ENCODE assay signal across 9 cellular contexts in the genomic region with DNA sequence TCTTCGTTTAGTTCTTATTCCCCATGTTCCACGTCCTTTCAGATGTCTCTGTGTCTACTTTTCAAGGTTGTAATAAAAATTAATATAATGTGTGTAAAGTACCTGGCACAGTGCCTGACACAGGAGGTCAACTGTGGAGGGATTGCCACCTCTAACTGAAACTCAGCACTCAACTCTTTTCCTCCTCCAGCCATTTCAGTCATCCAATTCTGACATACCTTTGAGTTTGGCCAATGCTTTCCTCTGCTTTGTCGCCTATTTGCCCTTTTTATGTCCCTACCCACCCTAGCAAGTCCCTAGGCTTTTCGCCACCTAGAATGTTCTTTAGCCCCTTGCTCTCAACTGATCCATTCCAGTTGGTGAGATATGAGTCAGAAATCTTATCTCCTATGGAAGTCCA. TPM values are rescaled to one million over a fixed set of nuclear protein-coding genes. Genes with fewer than 3 reads are reported as not detected.
DNase-seq lines count a peak whose midpoint lies in the region; ATAC-seq and TF ChIP-seq lines count a peak whose summit lies in the region.
"Had no signal": no experiment of that assay in that cellular context is flagged by ENCODE, and none has a peak within 500 bp of the region (broad histone marks: within the 10 kb centered on the region; RNA-seq: fewer than 3 reads in every experiment).

No MANE protein-coding gene starts in this region.

- peak overlapping the region; percentile 95 for H3K4me3 Mint-ChIP-seq in CD4-positive, alpha-beta T cell
- H3K4me3 Mint-ChIP-seq in nephron progenitor cell, result peak overlapping the region; percentile 96

- POLR2A ChIA-PET in CD4-positive, alpha-beta T cell (lab: Charles Lee), result interaction anchor here (1.2 to 4.9 kb wide), 4 partner anchors 11 to 35 kb away, joined by 3 to 112 read pairs (median 14); a partner anchor contains a TSS

- H3K4me1 Mint-ChIP-seq in CD4-positive, alpha-beta T cell (ENCODE audit: low read depth), result peaks cover 69% of the 10 kb centered on the region
- H3K4me1 Mint-ChIP-seq in nephron progenitor cell, result peaks cover 64% of the 10 kb centered on the region

- H3K36me3 ChIP-seq in MG63, result peaks cover 53% of the 10 kb centered on the region

- DNase-seq in CD4-positive, alpha-beta T cell, result no peak
- no peak for DNase-seq in MG63
- DNase-seq in dermis blood vessel endothelial cell, result peak; percentile 29
- no peak for DNase-seq in nephron progenitor cell
- DNase-seq in islet precursor cell, result no peak
- DNase-seq in SHP77 treated with DMSO at 0.1 percent for 48 hours (lab: John Stamatoyannopoulos, UW), result no peak
- no peak for DNase-seq in NCI-H2081 (lab: John Stamatoyannopoulos, UW)

- peak overlapping the region; percentile 64 for H3K4me3 ChIP-seq in MG63

- peaks cover 65% of the 10 kb centered on the region for H3K36me3 Mint-ChIP-seq in CD4-positive, alpha-beta T cell (ENCODE audit: low read depth)
- peaks cover 38% of the 10 kb centered on the region for H3K36me3 Mint-ChIP-seq in nephron progenitor cell (ENCODE audit: low read depth)

- no peak for ATAC-seq in CD4-positive, alpha-beta T cell (ENCODE audit: poor library complexity)
- no peak for ATAC-seq in GM19467 (IDR thresholded peaks at IDR 0.05; ENCODE audit: unreplicated experiment)

- intact Hi-C loops in CD4-positive, alpha-beta T cell (cut with DNase I, micrococcal nuclease), result loop anchor here in 1 of 2 experiments (2.0 kb wide), 1 partner anchor 35 kb away; a partner anchor contains a TSS

- CTCF ChIA-PET in CD4-positive, alpha-beta T cell (lab: Charles Lee), result interaction anchor here (0.6 to 1.5 kb wide), 3 partner anchors 25 to 83 kb away, joined by 4 to 7 read pairs (median 5); no protein-coding TSS in a partner anchor

- H3K27ac Mint-ChIP-seq in CD4-positive, alpha-beta T cell, result peak overlapping the region; percentile 87
- H3K27ac Mint-ChIP-seq in nephron progenitor cell, result peak overlapping the region; percentile 83

- H3K27ac ChIP-seq in CD4-positive, alpha-beta T cell (ENCODE audit: low read depth, low read length), result no peak overlapping the region

- no peaks in the 10 kb centered on the region for H3K27me3 ChIP-seq in CD4-positive, alpha-beta T cell (ENCODE audit: control insufficient read depth, insufficient read depth, low read length)
- no peaks in the 10 kb centered on the region for H3K27me3 ChIP-seq in MG63

- no peak for TF ChIP-seq CTCF in CD4-positive, alpha-beta T cell (IDR thresholded peaks at IDR 0.05)
- TF ChIP-seq CTCF in nephron progenitor cell (IDR thresholded peaks at IDR 0.05), result no peak

- H3K9me3 Mint-ChIP-seq in CD4-positive, alpha-beta T cell, result no peaks in the 10 kb centered on the region
- no peaks in the 10 kb centered on the region for H3K9me3 Mint-ChIP-seq in nephron progenitor cell

- no peaks in the 10 kb centered on the region for H3K9me3 ChIP-seq in CD4-positive, alpha-beta T cell (ENCODE audit: control insufficient read depth, low read length)
- no peaks in the 10 kb centered on the region for H3K9me3 ChIP-seq in MG63

- no peaks in the 10 kb centered on the region for H3K27me3 Mint-ChIP-seq in CD4-positive, alpha-beta T cell
- no peaks in the 10 kb centered on the region for H3K27me3 Mint-ChIP-seq in nephron progenitor cell (ENCODE audit: low read depth, poor library complexity)

RNA-seq across cellular contexts. Expression of a gene that starts 1.6 kb away (rescaled TPM):
- total RNA-seq in CD4-positive, alpha-beta T cell, result 10 to 100 TPM; 60.5 to 61.6 TPM
- total RNA-seq in MG63 (2014; rRNA removed; shearing (Covaris generic); ENCODE audit: low replicate concordance), result 106 and 126 TPM in 2 replicates
- 71.0 and 75.1 TPM in 2 replicates for total RNA-seq in dermis blood vessel endothelial cell

RNA-seq across cellular contexts. Expression of a gene that starts 17.2 kb away (rescaled TPM):
- total RNA-seq in CD4-positive, alpha-beta T cell, result 10 to 100 TPM; 11.8 to 13.9 TPM
- 179 and 190 TPM in 2 replicates for total RNA-seq in MG63 (2014; rRNA removed; shearing (Covaris generic); ENCODE audit: low replicate concordance)
- 46.6 and 58.8 TPM in 2 replicates for total RNA-seq in dermis blood vessel endothelial cell

RNA-seq across cellular contexts. Expression of a gene that starts 34.8 kb away (rescaled TPM):
- 10 to 100 TPM; 53.8 to 57.4 TPM for total RNA-seq in CD4-positive, alpha-beta T cell
- 266 and 293 TPM in 2 replicates for total RNA-seq in MG63 (2014; rRNA removed; shearing (Covaris generic); ENCODE audit: low replicate concordance)
- total RNA-seq in dermis blood vessel endothelial cell, result 127 and 138 TPM in 2 replicates

RNA-seq across cellular contexts. Expression of a gene that starts 58.6 kb away (rescaled TPM):
- total RNA-seq in CD4-positive, alpha-beta T cell, result not detected
- not detected in 2 replicates for total RNA-seq in MG63 (2014; rRNA removed; shearing (Covaris generic); ENCODE audit: low replicate concordance)
- total RNA-seq in dermis blood vessel endothelial cell, result not detected in 2 replicates
- total RNA-seq: NCI-H460 had no signal
